1 cellular context compared by ENCODE assay signal in the genomic region with DNA sequence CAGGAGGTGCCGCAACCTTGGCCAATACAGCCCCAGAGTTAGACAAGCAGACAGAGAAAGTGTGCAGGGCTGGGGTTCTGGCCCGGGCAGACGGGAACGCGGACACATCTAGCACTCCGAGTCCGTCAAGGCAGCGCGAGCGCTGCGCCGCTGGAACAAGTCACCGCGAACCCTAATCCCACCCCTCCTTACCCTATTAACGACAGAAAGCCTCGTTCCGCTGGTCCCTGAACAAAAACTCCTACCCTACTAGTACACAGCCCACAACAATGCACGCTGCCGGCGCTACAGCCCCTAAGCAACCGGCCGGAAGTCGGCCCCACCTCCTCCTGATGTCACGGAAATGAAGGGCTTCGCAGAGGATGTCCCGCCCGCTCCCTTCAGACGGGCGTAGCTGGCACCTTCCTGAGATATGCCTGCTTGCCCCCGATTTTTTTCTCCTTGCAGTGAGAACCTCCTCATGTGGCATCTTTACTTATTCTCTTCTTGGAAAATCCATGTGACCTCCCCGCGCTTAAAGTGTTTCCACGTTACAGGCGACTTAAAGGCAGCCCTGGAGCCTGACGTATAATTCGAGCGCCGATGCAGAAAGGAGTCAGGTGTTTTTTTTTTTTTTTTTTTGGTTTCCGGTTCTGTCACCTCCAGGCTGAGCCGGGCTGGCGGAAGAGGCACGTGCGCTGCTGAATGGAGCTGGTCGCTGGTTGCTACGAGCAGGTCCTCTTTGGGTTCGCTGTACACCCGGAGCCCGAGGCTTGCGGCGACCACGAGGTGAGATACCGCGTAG.
TF ChIP-seq lines count a peak whose summit lies in the region.

A gene (minus strand): TSS at position 315 of the 784 bp plus-strand sequence. CDS start 7,066 bp downstream, outside the sequence.
A gene with protein sequence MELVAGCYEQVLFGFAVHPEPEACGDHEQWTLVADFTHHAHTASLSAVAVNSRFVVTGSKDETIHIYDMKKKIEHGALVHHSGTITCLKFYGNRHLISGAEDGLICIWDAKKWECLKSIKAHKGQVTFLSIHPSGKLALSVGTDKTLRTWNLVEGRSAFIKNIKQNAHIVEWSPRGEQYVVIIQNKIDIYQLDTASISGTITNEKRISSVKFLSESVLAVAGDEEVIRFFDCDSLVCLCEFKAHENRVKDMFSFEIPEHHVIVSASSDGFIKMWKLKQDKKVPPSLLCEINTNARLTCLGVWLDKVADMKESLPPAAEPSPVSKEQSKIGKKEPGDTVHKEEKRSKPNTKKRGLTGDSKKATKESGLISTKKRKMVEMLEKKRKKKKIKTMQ (plus strand): TSS at position 671 of the 784 bp plus-strand sequence. CDS start 14 bp downstream, at position 685.

TF ChIP-seq in K562, 482 proteins besides CTCF, POLR2A, EP300 and RAD21 (continued from another document and continues in another):
- TF ChIP-seq, protein P1, sequence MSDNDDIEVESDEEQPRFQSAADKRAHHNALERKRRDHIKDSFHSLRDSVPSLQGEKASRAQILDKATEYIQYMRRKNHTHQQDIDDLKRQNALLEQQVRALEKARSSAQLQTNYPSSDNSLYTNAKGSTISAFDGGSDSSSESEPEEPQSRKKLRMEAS (CRISPR knock-in tag; IDR thresholded peaks at IDR 0.05), result peak; percentile 97
- no peak for TF ChIP-seq ZNF561 (CRISPR knock-in tag; conservative IDR thresholded peaks at IDR 0.05)
- peak; percentile 53; the same call in 1 of the 2 replicates for TF ChIP-seq CHCHD3 (CRISPR knock-in tag; IDR thresholded peaks at IDR 0.05)
- no peak for TF ChIP-seq RBM34 (IDR thresholded peaks at IDR 0.05; ENCODE audit: borderline replicate concordance, insufficient read depth, low read length)
- peak; percentile 81 for TF ChIP-seq LEF1 (IDR thresholded peaks at IDR 0.05)
- TF ChIP-seq EHMT2 (IDR thresholded peaks at IDR 0.05), result 0 out of 2 replicates have a peak, but pooled peaks have one; percentile 4
- 0 out of 2 replicates have a peak, but pooled peaks have one; percentile 42 for TF ChIP-seq MTA3 (IDR thresholded peaks at IDR 0.05; ENCODE audit: borderline replicate concordance)
- TF ChIP-seq POLR2H (tag; IDR thresholded peaks at IDR 0.05; ENCODE audit: low read depth), result peak; percentile 78
- peak; percentile 86 for TF ChIP-seq TBP (optimal IDR thresholded peaks at IDR 0.05; ENCODE audit: low read depth, low read length)
- no peak for TF ChIP-seq XRCC4 (IDR thresholded peaks at IDR 0.05; ENCODE audit: extremely low read depth, insufficient read depth, insufficient read length)
- TF ChIP-seq, protein P2, sequence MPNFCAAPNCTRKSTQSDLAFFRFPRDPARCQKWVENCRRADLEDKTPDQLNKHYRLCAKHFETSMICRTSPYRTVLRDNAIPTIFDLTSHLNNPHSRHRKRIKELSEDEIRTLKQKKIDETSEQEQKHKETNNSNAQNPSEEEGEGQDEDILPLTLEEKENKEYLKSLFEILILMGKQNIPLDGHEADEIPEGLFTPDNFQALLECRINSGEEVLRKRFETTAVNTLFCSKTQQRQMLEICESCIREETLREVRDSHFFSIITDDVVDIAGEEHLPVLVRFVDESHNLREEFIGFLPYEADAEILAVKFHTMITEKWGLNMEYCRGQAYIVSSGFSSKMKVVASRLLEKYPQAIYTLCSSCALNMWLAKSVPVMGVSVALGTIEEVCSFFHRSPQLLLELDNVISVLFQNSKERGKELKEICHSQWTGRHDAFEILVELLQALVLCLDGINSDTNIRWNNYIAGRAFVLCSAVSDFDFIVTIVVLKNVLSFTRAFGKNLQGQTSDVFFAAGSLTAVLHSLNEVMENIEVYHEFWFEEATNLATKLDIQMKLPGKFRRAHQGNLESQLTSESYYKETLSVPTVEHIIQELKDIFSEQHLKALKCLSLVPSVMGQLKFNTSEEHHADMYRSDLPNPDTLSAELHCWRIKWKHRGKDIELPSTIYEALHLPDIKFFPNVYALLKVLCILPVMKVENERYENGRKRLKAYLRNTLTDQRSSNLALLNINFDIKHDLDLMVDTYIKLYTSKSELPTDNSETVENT (CRISPR knock-in tag; IDR thresholded peaks at IDR 0.05), result peak; percentile 95
- TF ChIP-seq, protein P3, sequence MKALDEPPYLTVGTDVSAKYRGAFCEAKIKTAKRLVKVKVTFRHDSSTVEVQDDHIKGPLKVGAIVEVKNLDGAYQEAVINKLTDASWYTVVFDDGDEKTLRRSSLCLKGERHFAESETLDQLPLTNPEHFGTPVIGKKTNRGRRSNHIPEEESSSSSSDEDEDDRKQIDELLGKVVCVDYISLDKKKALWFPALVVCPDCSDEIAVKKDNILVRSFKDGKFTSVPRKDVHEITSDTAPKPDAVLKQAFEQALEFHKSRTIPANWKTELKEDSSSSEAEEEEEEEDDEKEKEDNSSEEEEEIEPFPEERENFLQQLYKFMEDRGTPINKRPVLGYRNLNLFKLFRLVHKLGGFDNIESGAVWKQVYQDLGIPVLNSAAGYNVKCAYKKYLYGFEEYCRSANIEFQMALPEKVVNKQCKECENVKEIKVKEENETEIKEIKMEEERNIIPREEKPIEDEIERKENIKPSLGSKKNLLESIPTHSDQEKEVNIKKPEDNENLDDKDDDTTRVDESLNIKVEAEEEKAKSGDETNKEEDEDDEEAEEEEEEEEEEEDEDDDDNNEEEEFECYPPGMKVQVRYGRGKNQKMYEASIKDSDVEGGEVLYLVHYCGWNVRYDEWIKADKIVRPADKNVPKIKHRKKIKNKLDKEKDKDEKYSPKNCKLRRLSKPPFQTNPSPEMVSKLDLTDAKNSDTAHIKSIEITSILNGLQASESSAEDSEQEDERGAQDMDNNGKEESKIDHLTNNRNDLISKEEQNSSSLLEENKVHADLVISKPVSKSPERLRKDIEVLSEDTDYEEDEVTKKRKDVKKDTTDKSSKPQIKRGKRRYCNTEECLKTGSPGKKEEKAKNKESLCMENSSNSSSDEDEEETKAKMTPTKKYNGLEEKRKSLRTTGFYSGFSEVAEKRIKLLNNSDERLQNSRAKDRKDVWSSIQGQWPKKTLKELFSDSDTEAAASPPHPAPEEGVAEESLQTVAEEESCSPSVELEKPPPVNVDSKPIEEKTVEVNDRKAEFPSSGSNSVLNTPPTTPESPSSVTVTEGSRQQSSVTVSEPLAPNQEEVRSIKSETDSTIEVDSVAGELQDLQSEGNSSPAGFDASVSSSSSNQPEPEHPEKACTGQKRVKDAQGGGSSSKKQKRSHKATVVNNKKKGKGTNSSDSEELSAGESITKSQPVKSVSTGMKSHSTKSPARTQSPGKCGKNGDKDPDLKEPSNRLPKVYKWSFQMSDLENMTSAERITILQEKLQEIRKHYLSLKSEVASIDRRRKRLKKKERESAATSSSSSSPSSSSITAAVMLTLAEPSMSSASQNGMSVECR (CRISPR knock-in tag; IDR thresholded peaks at IDR 0.05), result peak; percentile 88
- peak; percentile 54; the same call in 1 of the 2 replicates for TF ChIP-seq ZNF589 (CRISPR knock-in tag; IDR thresholded peaks at IDR 0.05; ENCODE audit: low read depth)
- no peak for TF ChIP-seq ASH1L (IDR thresholded peaks at IDR 0.05; ENCODE audit: borderline replicate concordance, low read depth, partially characterized antibody)
- TF ChIP-seq, protein P4, sequence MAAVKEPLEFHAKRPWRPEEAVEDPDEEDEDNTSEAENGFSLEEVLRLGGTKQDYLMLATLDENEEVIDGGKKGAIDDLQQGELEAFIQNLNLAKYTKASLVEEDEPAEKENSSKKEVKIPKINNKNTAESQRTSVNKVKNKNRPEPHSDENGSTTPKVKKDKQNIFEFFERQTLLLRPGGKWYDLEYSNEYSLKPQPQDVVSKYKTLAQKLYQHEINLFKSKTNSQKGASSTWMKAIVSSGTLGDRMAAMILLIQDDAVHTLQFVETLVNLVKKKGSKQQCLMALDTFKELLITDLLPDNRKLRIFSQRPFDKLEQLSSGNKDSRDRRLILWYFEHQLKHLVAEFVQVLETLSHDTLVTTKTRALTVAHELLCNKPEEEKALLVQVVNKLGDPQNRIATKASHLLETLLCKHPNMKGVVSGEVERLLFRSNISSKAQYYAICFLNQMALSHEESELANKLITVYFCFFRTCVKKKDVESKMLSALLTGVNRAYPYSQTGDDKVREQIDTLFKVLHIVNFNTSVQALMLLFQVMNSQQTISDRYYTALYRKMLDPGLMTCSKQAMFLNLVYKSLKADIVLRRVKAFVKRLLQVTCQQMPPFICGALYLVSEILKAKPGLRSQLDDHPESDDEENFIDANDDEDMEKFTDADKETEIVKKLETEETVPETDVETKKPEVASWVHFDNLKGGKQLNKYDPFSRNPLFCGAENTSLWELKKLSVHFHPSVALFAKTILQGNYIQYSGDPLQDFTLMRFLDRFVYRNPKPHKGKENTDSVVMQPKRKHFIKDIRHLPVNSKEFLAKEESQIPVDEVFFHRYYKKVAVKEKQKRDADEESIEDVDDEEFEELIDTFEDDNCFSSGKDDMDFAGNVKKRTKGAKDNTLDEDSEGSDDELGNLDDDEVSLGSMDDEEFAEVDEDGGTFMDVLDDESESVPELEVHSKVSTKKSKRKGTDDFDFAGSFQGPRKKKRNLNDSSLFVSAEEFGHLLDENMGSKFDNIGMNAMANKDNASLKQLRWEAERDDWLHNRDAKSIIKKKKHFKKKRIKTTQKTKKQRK (IDR thresholded peaks at IDR 0.05; ENCODE audit: borderline replicate concordance, low read depth, low read length), result 0 out of 2 replicates have a peak, but pooled peaks have one; percentile 49
- TF ChIP-seq SMARCA4 (IDR thresholded peaks at IDR 0.05), result peak; percentile 39; the same call in 1 of the 2 replicates
- TF ChIP-seq ZKSCAN1 (IDR thresholded peaks at IDR 0.05; ENCODE audit: low read depth, low read length), result peak; percentile 37; the same call in 1 of the 2 replicates
- TF ChIP-seq CXXC5 (CRISPR knock-in tag; IDR thresholded peaks at IDR 0.05), result peak; percentile 95
- 0 out of 2 replicates have a peak, but pooled peaks have one; percentile 44 for TF ChIP-seq FOXM1 (IDR thresholded peaks at IDR 0.05; ENCODE audit: low read depth)
- peak; percentile 89; the same call in 1 of the 2 replicates for TF ChIP-seq FOXM1 (CRISPR knock-in tag; IDR thresholded peaks at IDR 0.05; ENCODE audit: low read depth)
- no peak for TF ChIP-seq ZNF764 (CRISPR knock-in tag; IDR thresholded peaks at IDR 0.05; ENCODE audit: low read depth)
- TF ChIP-seq ZNF644 (tag; IDR thresholded peaks at IDR 0.05; ENCODE audit: low read depth), result 0 out of 2 replicates have a peak, but pooled peaks have one; percentile 65
- TF ChIP-seq ARID1B (IDR thresholded peaks at IDR 0.05), result peak; percentile 50
- TF ChIP-seq, protein P5, sequence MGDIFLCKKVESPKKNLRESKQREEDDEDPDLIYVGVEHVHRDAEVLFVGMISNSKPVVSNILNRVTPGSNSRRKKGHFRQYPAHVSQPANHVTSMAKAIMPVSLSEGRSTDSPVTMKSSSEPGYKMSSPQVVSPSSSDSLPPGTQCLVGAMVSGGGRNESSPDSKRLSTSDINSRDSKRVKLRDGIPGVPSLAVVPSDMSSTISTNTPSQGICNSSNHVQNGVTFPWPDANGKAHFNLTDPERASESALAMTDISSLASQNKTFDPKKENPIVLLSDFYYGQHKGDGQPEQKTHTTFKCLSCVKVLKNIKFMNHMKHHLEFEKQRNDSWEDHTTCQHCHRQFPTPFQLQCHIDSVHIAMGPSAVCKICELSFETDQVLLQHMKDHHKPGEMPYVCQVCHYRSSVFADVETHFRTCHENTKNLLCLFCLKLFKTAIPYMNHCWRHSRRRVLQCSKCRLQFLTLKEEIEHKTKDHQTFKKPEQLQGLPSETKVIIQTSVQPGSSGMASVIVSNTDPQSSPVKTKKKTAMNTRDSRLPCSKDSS (IDR thresholded peaks at IDR 0.05; ENCODE audit: low read depth, partially characterized antibody), result no peak
- peak in 1 of 2 experiments; percentile 50; a peak in 1 of 4 replicates for TF ChIP-seq ETV6 (IDR thresholded peaks at IDR 0.05; ENCODE audit: borderline replicate concordance in 1 of 2, low read depth in 2 of 2, low read length in 1 of 2)
- no peak for TF ChIP-seq ETV6 (CRISPR knock-in tag; IDR thresholded peaks at IDR 0.05; ENCODE audit: borderline replicate concordance)
- TF ChIP-seq PML (IDR thresholded peaks at IDR 0.05; ENCODE audit: low read length), result peak; percentile 91
- TF ChIP-seq SMAD4 (CRISPR knock-in tag; conservative IDR thresholded peaks at IDR 0.05), result peak; percentile 44
- TF ChIP-seq DMBX1 (CRISPR knock-in tag; IDR thresholded peaks at IDR 0.05; ENCODE audit: borderline replicate concordance), result 0 out of 2 replicates have a peak, but pooled peaks have one; percentile 54
- TF ChIP-seq, protein P6, sequence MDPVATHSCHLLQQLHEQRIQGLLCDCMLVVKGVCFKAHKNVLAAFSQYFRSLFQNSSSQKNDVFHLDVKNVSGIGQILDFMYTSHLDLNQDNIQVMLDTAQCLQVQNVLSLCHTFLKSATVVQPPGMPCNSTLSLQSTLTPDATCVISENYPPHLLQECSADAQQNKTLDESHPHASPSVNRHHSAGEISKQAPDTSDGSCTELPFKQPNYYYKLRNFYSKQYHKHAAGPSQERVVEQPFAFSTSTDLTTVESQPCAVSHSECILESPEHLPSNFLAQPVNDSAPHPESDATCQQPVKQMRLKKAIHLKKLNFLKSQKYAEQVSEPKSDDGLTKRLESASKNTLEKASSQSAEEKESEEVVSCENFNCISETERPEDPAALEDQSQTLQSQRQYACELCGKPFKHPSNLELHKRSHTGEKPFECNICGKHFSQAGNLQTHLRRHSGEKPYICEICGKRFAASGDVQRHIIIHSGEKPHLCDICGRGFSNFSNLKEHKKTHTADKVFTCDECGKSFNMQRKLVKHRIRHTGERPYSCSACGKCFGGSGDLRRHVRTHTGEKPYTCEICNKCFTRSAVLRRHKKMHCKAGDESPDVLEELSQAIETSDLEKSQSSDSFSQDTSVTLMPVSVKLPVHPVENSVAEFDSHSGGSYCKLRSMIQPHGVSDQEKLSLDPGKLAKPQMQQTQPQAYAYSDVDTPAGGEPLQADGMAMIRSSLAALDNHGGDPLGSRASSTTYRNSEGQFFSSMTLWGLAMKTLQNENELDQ (CRISPR knock-in tag; IDR thresholded peaks at IDR 0.05; ENCODE audit: borderline replicate concordance), result no peak
- TF ChIP-seq RBFOX2 (IDR thresholded peaks at IDR 0.05; ENCODE audit: low read depth, low read length), result peak; percentile 90
- TF ChIP-seq MEF2D (tag; conservative IDR thresholded peaks at IDR 0.05; ENCODE audit: low read depth), result peak; percentile 58; the same call in 1 of the 2 replicates
- TF ChIP-seq NR2F6 (CRISPR knock-in tag; IDR thresholded peaks at IDR 0.05), result no peak
- no peak; the same call in 1 of the 2 replicates for TF ChIP-seq ZC3H11A (IDR thresholded peaks at IDR 0.05; ENCODE audit: low read depth, low read length)
- TF ChIP-seq ETS2 (tag; IDR thresholded peaks at IDR 0.05; ENCODE audit: borderline replicate concordance, poor library complexity, severe bottlenecking), result no peak
- no peak for TF ChIP-seq RBM17 (IDR thresholded peaks at IDR 0.05; ENCODE audit: borderline replicate concordance, low read depth, low read length)
- TF ChIP-seq FUS (optimal IDR thresholded peaks at IDR 0.05; ENCODE audit: low read depth, low read length), result no peak
- TF ChIP-seq KLF16 (IDR thresholded peaks at IDR 0.05), result no peak
- no peak; the same call in 1 of the 2 replicates for TF ChIP-seq NCOA1 (IDR thresholded peaks at IDR 0.05; ENCODE audit: low read depth)
- peak; percentile 99 for TF ChIP-seq SAP30 (IDR thresholded peaks at IDR 0.05; ENCODE audit: borderline replicate concordance, insufficient read depth, low read depth, low read length, poor library complexity, severe bottlenecking)
